Comparison of ENCODE assay signal across 34 cellular contexts in the genomic region with DNA sequence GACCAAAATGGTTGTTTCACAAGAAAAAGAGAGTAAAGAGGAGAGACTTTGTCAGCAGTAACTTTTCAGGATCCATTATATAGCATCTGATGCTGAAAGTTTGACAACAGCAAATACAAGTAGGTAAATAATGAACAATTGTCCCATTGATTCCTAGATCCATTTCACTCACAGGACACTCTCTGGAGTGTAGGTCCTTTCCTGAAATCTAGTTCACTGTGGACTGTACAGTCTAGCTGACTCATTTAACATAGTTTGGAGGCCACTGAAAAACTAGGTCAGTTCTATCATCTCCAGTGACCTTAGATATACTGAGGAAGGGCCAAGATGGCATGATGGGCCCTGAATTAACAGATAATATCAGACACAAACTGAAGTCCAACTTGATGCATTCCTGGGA.
"Had no signal": no experiment of that assay in that cellular context is flagged by ENCODE, and none has a peak within 500 bp of the region (broad histone marks: within the 10 kb centered on the region; RNA-seq: fewer than 3 reads in every experiment).

No MANE protein-coding gene starts in this region.

- H3K9me3 ChIP-seq: adrenal gland, body of pancreas, breast epithelium had no signal

- ATAC-seq: activated CD8-positive, alpha-beta T cell treated with anti-CD3 and anti-CD28 coated beads for 36 hours; activated naive CD4-positive, alpha-beta T cell treated with anti-CD3 and anti-CD28 coated beads, Interleukin-2, amount 50 U/mL, for 72 hours; activated T-cell treated with anti-CD3 and anti-CD28 coated beads, Interleukin-2, amount 50 U/mL, for 4 hours; activated T-cell treated with anti-CD3 and anti-CD28 coated beads, Interleukin-2, amount 50 U/mL, for 72 hours; activated T-helper 17 cell treated with anti-CD3 and anti-CD28 coated beads, Interleukin-2, amount 50 U/mL, for 72 hours; body of pancreas had no signal

- FAIRE-seq: astrocyte, TTC549 had no signal

- H3K36me3 ChIP-seq: adrenal gland, brain microvascular endothelial cell, breast epithelium had no signal

- H3K27ac ChIP-seq: adrenal gland, body of pancreas, brain microvascular endothelial cell, breast epithelium, VCaP had no signal

- DNase-seq: activated B cell treated with CpG ODN at 0.5 μM for 24 hours; activated CD4-positive, alpha-beta memory T cell treated with anti-CD3 and anti-CD28 coated beads for 36 hours; activated CD4-positive, alpha-beta T cell treated with anti-CD3 and anti-CD28 coated beads for 4 hours; activated CD4-positive, alpha-beta T cell treated with anti-CD3 and anti-CD28 coated beads, Interleukin-2, amount 10 ng/mL, durations not matched to agents 24 days and 14 days; activated CD4-positive, alpha-beta T cell treated with anti-CD3 and anti-CD28 coated beads, Interleukin-2, amount 50 U/mL, for 1 hour; activated CD4-positive, alpha-beta T cell treated with anti-CD3 and anti-CD28 coated beads, Interleukin-2, amount 50 U/mL, for 4 hours; activated CD4-positive, CD25-positive, alpha-beta regulatory T cell treated with anti-CD3 and anti-CD28 coated beads, Interleukin-2, amount 50 U/mL, for 72 hours; activated CD8-positive, alpha-beta memory T cell treated with anti-CD3 and anti-CD28 coated beads, Interleukin-2, amount 50 U/mL, for 4 hours; activated CD8-positive, alpha-beta T cell treated with anti-CD3 and anti-CD28 coated beads for 36 hours; activated effector memory CD4-positive, alpha-beta T cell treated with anti-CD3 and anti-CD28 coated beads, Interleukin-2, amount 50 U/mL, for 16 hours; activated gamma-delta T cell treated with Interleukin-2 at 50 U/mL for 16 hours; activated naive CD4-positive, alpha-beta T cell; activated naive CD4-positive, alpha-beta T cell treated with anti-CD3 and anti-CD28 coated beads for 36 hours; activated naive CD4-positive, alpha-beta T cell treated with anti-CD3 and anti-CD28 coated beads, Interleukin-2, amount 50 U/mL, for 16 hours; activated naive CD8-positive, alpha-beta T cell treated with anti-CD3 and anti-CD28 coated beads for 36 hours; activated T-cell treated with anti-CD3 and anti-CD28 coated beads for 4 hours; activated T-cell treated with anti-CD3 and anti-CD28 coated beads, Interleukin-2, amount 50 U/mL, for 1 hour; activated T-cell treated with anti-CD3 and anti-CD28 coated beads, Interleukin-2, amount 50 U/mL, for 4 hours; activated T-cell treated with anti-CD3 and anti-CD28 coated beads, Interleukin-2, amount 50 U/mL, for 72 hours; adrenal gland; amniotic stem cell; aorta; body of pancreas; brain microvascular endothelial cell; central memory CD4-positive, alpha-beta T cell; T-helper 1 cell; T-helper 2 cell; T-helper 9 cell had no signal

- H3K4me1 ChIP-seq: breast epithelium had no signal

- H3K4me3 ChIP-seq: adrenal gland, body of pancreas, breast epithelium had no signal

- H3K27me3 ChIP-seq: adrenal gland, body of pancreas, brain microvascular endothelial cell, breast epithelium had no signal
